8 cellular contexts compared by ENCODE assay signal in genomic region chr19:862529-863304, GRCh38. TPM values are rescaled to one million over a fixed set of nuclear protein-coding genes. Genes with fewer than 3 reads are reported as not detected.
DNase-seq lines count a peak whose midpoint lies in the region; ATAC-seq and TF ChIP-seq lines count a peak whose summit lies in the region.

No MANE protein-coding gene starts in this region.

- H3K4me1 ChIP-seq in ovary (ENCODE audit: insufficient read depth) (peaks cover 9% of the 10 kb centered on the region), aorta (ENCODE audit: control insufficient read depth in 1 of 2, insufficient read depth in 2 of 2, low read length in 2 of 2) (no peaks in the 10 kb centered on the region)

- no peak for TF ChIP-seq POLR2A in ovary (IDR thresholded peaks at IDR 0.05)

- H3K27me3 Mint-ChIP-seq in CD14-positive monocyte (ENCODE audit: low read depth in 3 of 3) = peaks cover 0 to 2% (median 0%) of the 10 kb centered on the region in 3 donors

- H3K36me3 ChIP-seq in ovary = no peaks in the 10 kb centered on the region
- no peaks in the 10 kb centered on the region for H3K36me3 ChIP-seq in aorta (ENCODE audit: control insufficient read depth in 1 of 2, insufficient read depth in 2 of 2, low read length in 1 of 2)

- ATAC-seq in aorta (ENCODE audit: low FRiP score) (peak; percentile 26), GM18498 (IDR thresholded peaks at IDR 0.05; ENCODE audit: unreplicated experiment) (no peak)

- H3K4me3 Mint-ChIP-seq in CD14-positive monocyte = peak overlapping the region; percentile 81 to 88

- H3K27ac Mint-ChIP-seq in CD14-positive monocyte = peak overlapping the region; percentile 89 to 98 (median 96)

- H3K4me1 Mint-ChIP-seq in CD14-positive monocyte = peaks cover 36% of the 10 kb centered on the region

- intact Hi-C loops in CD14-positive monocyte (cut with micrococcal nuclease) (loop anchor here (1.0 to 10.0 kb wide), 5 partner anchors 10 to 382 kb away; partner anchors contain the start of genes ATP5F1D (in 1 of the 2), MIDN (in 1 of the 2) and WDR18 (in 1 of the 2)), ovary (cut with DNase I) (loop anchor here in 1 of 4 donors (5.0 kb wide), 1 partner anchor 120 kb away; the partner anchor contains the start of gene WDR18), aorta (cut with DNase I) (loop anchor here in 1 of 2 donors (5.0 kb wide), 1 partner anchor 55 kb away; the partner anchor contains the start of gene KISS1R)

- TF ChIP-seq EP300 in ovary (IDR thresholded peaks at IDR 0.05) = no peak

- peaks cover 0 to 2% (median 0%) of the 10 kb centered on the region in 7 donors for H3K9me3 Mint-ChIP-seq in CD14-positive monocyte

- H3K27ac ChIP-seq in ovary (no peak overlapping the region), aorta (ENCODE audit: low read depth in 1 of 2, low read length in 2 of 2) (no peak overlapping the region)

- DNase-seq in CD14-positive monocyte (ENCODE audit: low spot score) (peak; percentile 72), NAMALWA (ENCODE audit: low spot score) (peak; percentile 84), epithelial cell of esophagus (ENCODE audit: low read depth) (peak; percentile 71), ovary (peak; percentile 59 to 82 (median 73)), aorta (peak; percentile 81 to 89), cortex of kidney (lab: John Stamatoyannopoulos, UW) (no peak)
- DNase-seq in activated CD8-positive, alpha-beta memory T cell treated with anti-CD3 and anti-CD28 coated beads, Interleukin-2, amount 50 U/mL, for 1 hour (ENCODE audit: extremely low read depth) = peak; percentile 37

- H3K4me3 ChIP-seq in epithelial cell of esophagus (ENCODE audit: low read length) (no peak overlapping the region), ovary (no peak overlapping the region), aorta (ENCODE audit: low read length in 2 of 2) (no peak overlapping the region)

- peaks cover 7 to 14% of the 10 kb centered on the region in 2 donors for H3K36me3 Mint-ChIP-seq in CD14-positive monocyte

- H3K9me3 ChIP-seq in ovary (no peaks in the 10 kb centered on the region), aorta (ENCODE audit: control insufficient read depth, low read length) (no peaks in the 10 kb centered on the region)

- 11 to 12% (median 11%) methylated on average over 39 to 51 of the region's 51 CpGs for WGBS in ovary, 3 donors
- WGBS in aorta, 2 donors = 17 to 20% methylated on average over 41 to 51 of the region's 51 CpGs

- no peak for TF ChIP-seq CTCF in CD14-positive monocyte (IDR thresholded peaks at IDR 0.05)
- TF ChIP-seq CTCF in epithelial cell of esophagus (IDR thresholded peaks at IDR 0.05; ENCODE audit: insufficient read depth, low read depth, low read length, missing control alignments) = no peak
- TF ChIP-seq CTCF in ovary (IDR thresholded peaks at IDR 0.05) = no peak

- peaks cover 4% of the 10 kb centered on the region for H3K27me3 ChIP-seq in ovary
- peaks cover 0 to 3% of the 10 kb centered on the region in 2 donors for H3K27me3 ChIP-seq in aorta (ENCODE audit: control insufficient read depth in 1 of 2, insufficient read depth in 2 of 2, low read length in 1 of 2)

RNA-seq across cellular contexts. Expression of gene CFD, which starts 3.3 kb away (rescaled TPM):
- 100 to 1,000 TPM; 654 to 862 TPM for polyA plus RNA-seq in CD14-positive monocyte
- 100 to 1,000 TPM in 2 of 7 donors, 10 to 100 TPM in 3, 1 to 10 TPM in 2; 3.8 to 287 (median 25.3) TPM for total RNA-seq in ovary
- 100 to 1,000 TPM in 1 of 2 donors, 10 to 100 TPM in 1; 39.2 to 335 TPM for polyA plus RNA-seq in ovary
- 100 to 1,000 TPM; 104 to 354 TPM for total RNA-seq in aorta
- polyA plus RNA-seq in aorta = 10 to 100 TPM in 1 of 2 donors, 1 to 10 TPM in 1; 3.3 to 23.9 TPM

RNA-seq across cellular contexts. Expression of gene ELANE, which starts 10.6 kb away (rescaled TPM):
- 1 to 10 TPM; 1.3 to 2.0 TPM for polyA plus RNA-seq in CD14-positive monocyte
- total RNA-seq in ovary = under 1 TPM in 3 of 7 donors, not detected in 4; 0.27 to 0.72 (median 0.34) TPM
- polyA plus RNA-seq in ovary = under 1 TPM in 1 of 2 donors, not detected in 1; 0.59 TPM
- total RNA-seq in aorta = 1 to 10 TPM in 1 of 2 donors, not detected in 1; 2.0 TPM
- not detected for polyA plus RNA-seq in aorta

RNA-seq across cellular contexts. Expression of gene PRTN3, which starts 21.9 kb away (rescaled TPM):
- not detected for polyA plus RNA-seq in CD14-positive monocyte
- under 1 TPM in 1 of 7 donors, not detected in 6; 0.41 TPM for total RNA-seq in ovary
- not detected for polyA plus RNA-seq in ovary
- not detected for total RNA-seq in aorta
- polyA plus RNA-seq in aorta = not detected

RNA-seq across cellular contexts. Expression of gene MED16, which starts 30.3 kb away (rescaled TPM):
- 10 to 100 TPM; 20.7 to 37.4 TPM for polyA plus RNA-seq in CD14-positive monocyte
- 10 to 100 TPM; 33.1 to 75.4 (median 59.3) TPM for total RNA-seq in ovary
- 10 to 100 TPM in 1 of 2 donors, under 1 TPM in 1; 0.62 to 42.9 TPM for polyA plus RNA-seq in ovary
- 10 to 100 TPM; 31.5 to 36.5 TPM for total RNA-seq in aorta
- polyA plus RNA-seq in aorta = 100 to 1,000 TPM in 1 of 2 donors, 10 to 100 TPM in 1; 22.9 to 165 TPM

RNA-seq across cellular contexts. Expression of gene RNU6-9, which starts 30.6 kb away (rescaled TPM):
- polyA plus RNA-seq in CD14-positive monocyte = not detected
- total RNA-seq in ovary = not detected
- polyA plus RNA-seq in ovary = not detected
- total RNA-seq in aorta = not detected
- polyA plus RNA-seq in aorta = not detected
